In genomic region chr1:146034976-146035469, GRCh38 we compare ENCODE assay signal across 1 cellular context.
TF ChIP-seq lines count a peak whose summit lies in the region.

No MANE protein-coding gene starts in this region.

TF ChIP-seq in HepG2, 621 proteins besides CTCF, POLR2A, EP300 and RAD21 (continued from another document and continues in another):
- TF ChIP-seq, protein P1, sequence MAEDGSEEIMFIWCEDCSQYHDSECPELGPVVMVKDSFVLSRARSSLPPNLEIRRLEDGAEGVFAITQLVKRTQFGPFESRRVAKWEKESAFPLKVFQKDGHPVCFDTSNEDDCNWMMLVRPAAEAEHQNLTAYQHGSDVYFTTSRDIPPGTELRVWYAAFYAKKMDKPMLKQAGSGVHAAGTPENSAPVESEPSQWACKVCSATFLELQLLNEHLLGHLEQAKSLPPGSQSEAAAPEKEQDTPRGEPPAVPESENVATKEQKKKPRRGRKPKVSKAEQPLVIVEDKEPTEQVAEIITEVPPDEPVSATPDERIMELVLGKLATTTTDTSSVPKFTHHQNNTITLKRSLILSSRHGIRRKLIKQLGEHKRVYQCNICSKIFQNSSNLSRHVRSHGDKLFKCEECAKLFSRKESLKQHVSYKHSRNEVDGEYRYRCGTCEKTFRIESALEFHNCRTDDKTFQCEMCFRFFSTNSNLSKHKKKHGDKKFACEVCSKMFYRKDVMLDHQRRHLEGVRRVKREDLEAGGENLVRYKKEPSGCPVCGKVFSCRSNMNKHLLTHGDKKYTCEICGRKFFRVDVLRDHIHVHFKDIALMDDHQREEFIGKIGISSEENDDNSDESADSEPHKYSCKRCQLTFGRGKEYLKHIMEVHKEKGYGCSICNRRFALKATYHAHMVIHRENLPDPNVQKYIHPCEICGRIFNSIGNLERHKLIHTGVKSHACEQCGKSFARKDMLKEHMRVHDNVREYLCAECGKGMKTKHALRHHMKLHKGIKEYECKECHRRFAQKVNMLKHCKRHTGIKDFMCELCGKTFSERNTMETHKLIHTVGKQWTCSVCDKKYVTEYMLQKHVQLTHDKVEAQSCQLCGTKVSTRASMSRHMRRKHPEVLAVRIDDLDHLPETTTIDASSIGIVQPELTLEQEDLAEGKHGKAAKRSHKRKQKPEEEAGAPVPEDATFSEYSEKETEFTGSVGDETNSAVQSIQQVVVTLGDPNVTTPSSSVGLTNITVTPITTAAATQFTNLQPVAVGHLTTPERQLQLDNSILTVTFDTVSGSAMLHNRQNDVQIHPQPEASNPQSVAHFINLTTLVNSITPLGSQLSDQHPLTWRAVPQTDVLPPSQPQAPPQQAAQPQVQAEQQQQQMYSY (CRISPR knock-in tag; IDR thresholded peaks at IDR 0.05): peak; percentile 4; the same call in 1 of the 2 replicates
- TF ChIP-seq REPIN1 (CRISPR knock-in tag; IDR thresholded peaks at IDR 0.05; ENCODE audit: borderline replicate concordance, low read depth) (no peak), GATAD2A (CRISPR knock-in tag; IDR thresholded peaks at IDR 0.05) (0 out of 2 replicates have a peak, but pooled peaks have one; percentile 39), ZNF317 (CRISPR knock-in tag; IDR thresholded peaks at IDR 0.05) (no peak), SOX5 (CRISPR knock-in tag; IDR thresholded peaks at IDR 0.05; ENCODE audit: borderline replicate concordance) (0 out of 2 replicates have a peak, but pooled peaks have one; percentile 10), ZBTB14 (CRISPR knock-in tag; IDR thresholded peaks at IDR 0.05) (0 out of 2 replicates have a peak, but pooled peaks have one; percentile 24), MAFF (IDR thresholded peaks at IDR 0.05; ENCODE audit: low read depth, low read length) (no peak), ZNF44 (CRISPR knock-in tag; IDR thresholded peaks at IDR 0.05) (no peak), DRAP1 (CRISPR knock-in tag; IDR thresholded peaks at IDR 0.05) (no peak), ZNF136 (CRISPR knock-in tag; IDR thresholded peaks at IDR 0.05; ENCODE audit: low read depth) (no peak), GABPA (IDR thresholded peaks at IDR 0.05; ENCODE audit: low read depth, low read length) (no peak), GABPA (CRISPR knock-in tag; IDR thresholded peaks at IDR 0.05; ENCODE audit: low read depth) (0 out of 2 replicates have a peak, but pooled peaks have one; percentile 25), DMAP1 (CRISPR knock-in tag; IDR thresholded peaks at IDR 0.05) (peak; percentile 54), ZNF891 (CRISPR knock-in tag; IDR thresholded peaks at IDR 0.05) (peak; percentile 32; the same call in 1 of the 2 replicates), HNRNPH1 (optimal IDR thresholded peaks at IDR 0.05; ENCODE audit: low read depth, low read length) (no peak), AKAP8 (CRISPR knock-in tag; IDR thresholded peaks at IDR 0.05) (no peak), ARID4A (CRISPR knock-in tag; IDR thresholded peaks at IDR 0.05; ENCODE audit: borderline replicate concordance) (peak; percentile 5; the same call in 1 of the 2 replicates), FOSL2 (CRISPR knock-in tag; IDR thresholded peaks at IDR 0.05) (no peak), ZMAT3 (CRISPR knock-in tag; conservative IDR thresholded peaks at IDR 0.05) (no peak), ZNF766 (CRISPR knock-in tag; IDR thresholded peaks at IDR 0.05; ENCODE audit: borderline replicate concordance) (no peak), KLF13 (CRISPR knock-in tag; IDR thresholded peaks at IDR 0.05) (no peak), NR2F6 (IDR thresholded peaks at IDR 0.05) (no peak), NR2F6 (CRISPR knock-in tag; IDR thresholded peaks at IDR 0.05) (0 out of 2 replicates have a peak, but pooled peaks have one; percentile 23), CEBPB (IDR thresholded peaks at IDR 0.05; ENCODE audit: borderline replicate concordance, low read depth, low read length) (peak; percentile 59; the same call in 1 of the 2 replicates), IRF2 (CRISPR knock-in tag; IDR thresholded peaks at IDR 0.05) (no peak), BHLHE40 (IDR thresholded peaks at IDR 0.05; ENCODE audit: low read length) (peak; percentile 48), SP5 (CRISPR knock-in tag; IDR thresholded peaks at IDR 0.05; ENCODE audit: borderline replicate concordance, low read depth) (no peak), POLR2G (IDR thresholded peaks at IDR 0.05; ENCODE audit: low read depth, low read length) (0 out of 2 replicates have a peak, but pooled peaks have one; percentile 42), ZNF501 (CRISPR knock-in tag; IDR thresholded peaks at IDR 0.05) (peak; percentile 10; the same call in 1 of the 2 replicates), ZFY (CRISPR knock-in tag; IDR thresholded peaks at IDR 0.05) (peak; percentile 60), ZNF329 (CRISPR knock-in tag; IDR thresholded peaks at IDR 0.05; ENCODE audit: low read depth) (0 out of 2 replicates have a peak, but pooled peaks have one; percentile 32), ZZZ3 (CRISPR knock-in tag; IDR thresholded peaks at IDR 0.05; ENCODE audit: borderline replicate concordance) (no peak), ZNF382 (CRISPR knock-in tag; IDR thresholded peaks at IDR 0.05; ENCODE audit: borderline replicate concordance) (no peak), MED1 (CRISPR knock-in tag; IDR thresholded peaks at IDR 0.05) (no peak), SMAD9 (CRISPR knock-in tag; IDR thresholded peaks at IDR 0.05) (no peak), ZNF616 (CRISPR knock-in tag; IDR thresholded peaks at IDR 0.05; ENCODE audit: low read depth) (no peak), RXRB (CRISPR knock-in tag; IDR thresholded peaks at IDR 0.05; ENCODE audit: borderline replicate concordance) (no peak)
- TF ChIP-seq, protein P2, sequence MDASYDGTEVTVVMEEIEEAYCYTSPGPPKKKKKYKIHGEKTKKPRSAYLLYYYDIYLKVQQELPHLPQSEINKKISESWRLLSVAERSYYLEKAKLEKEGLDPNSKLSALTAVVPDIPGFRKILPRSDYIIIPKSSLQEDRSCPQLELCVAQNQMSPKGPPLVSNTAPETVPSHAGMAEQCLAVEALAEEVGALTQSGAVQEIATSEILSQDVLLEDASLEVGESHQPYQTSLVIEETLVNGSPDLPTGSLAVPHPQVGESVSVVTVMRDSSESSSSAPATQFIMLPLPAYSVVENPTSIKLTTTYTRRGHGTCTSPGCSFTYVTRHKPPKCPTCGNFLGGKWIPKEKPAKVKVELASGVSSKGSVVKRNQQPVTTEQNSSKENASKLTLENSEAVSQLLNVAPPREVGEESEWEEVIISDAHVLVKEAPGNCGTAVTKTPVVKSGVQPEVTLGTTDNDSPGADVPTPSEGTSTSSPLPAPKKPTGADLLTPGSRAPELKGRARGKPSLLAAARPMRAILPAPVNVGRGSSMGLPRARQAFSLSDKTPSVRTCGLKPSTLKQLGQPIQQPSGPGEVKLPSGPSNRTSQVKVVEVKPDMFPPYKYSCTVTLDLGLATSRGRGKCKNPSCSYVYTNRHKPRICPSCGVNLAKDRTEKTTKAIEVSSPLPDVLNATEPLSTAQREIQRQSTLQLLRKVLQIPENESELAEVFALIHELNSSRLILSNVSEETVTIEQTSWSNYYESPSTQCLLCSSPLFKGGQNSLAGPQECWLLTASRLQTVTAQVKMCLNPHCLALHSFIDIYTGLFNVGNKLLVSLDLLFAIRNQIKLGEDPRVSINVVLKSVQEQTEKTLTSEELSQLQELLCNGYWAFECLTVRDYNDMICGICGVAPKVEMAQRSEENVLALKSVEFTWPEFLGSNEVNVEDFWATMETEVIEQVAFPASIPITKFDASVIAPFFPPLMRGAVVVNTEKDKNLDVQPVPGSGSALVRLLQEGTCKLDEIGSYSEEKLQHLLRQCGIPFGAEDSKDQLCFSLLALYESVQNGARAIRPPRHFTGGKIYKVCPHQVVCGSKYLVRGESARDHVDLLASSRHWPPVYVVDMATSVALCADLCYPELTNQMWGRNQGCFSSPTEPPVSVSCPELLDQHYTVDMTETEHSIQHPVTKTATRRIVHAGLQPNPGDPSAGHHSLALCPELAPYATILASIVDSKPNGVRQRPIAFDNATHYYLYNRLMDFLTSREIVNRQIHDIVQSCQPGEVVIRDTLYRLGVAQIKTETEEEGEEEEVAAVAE (CRISPR knock-in tag; IDR thresholded peaks at IDR 0.05; ENCODE audit: borderline replicate concordance): no peak
- TF ChIP-seq, protein P3, sequence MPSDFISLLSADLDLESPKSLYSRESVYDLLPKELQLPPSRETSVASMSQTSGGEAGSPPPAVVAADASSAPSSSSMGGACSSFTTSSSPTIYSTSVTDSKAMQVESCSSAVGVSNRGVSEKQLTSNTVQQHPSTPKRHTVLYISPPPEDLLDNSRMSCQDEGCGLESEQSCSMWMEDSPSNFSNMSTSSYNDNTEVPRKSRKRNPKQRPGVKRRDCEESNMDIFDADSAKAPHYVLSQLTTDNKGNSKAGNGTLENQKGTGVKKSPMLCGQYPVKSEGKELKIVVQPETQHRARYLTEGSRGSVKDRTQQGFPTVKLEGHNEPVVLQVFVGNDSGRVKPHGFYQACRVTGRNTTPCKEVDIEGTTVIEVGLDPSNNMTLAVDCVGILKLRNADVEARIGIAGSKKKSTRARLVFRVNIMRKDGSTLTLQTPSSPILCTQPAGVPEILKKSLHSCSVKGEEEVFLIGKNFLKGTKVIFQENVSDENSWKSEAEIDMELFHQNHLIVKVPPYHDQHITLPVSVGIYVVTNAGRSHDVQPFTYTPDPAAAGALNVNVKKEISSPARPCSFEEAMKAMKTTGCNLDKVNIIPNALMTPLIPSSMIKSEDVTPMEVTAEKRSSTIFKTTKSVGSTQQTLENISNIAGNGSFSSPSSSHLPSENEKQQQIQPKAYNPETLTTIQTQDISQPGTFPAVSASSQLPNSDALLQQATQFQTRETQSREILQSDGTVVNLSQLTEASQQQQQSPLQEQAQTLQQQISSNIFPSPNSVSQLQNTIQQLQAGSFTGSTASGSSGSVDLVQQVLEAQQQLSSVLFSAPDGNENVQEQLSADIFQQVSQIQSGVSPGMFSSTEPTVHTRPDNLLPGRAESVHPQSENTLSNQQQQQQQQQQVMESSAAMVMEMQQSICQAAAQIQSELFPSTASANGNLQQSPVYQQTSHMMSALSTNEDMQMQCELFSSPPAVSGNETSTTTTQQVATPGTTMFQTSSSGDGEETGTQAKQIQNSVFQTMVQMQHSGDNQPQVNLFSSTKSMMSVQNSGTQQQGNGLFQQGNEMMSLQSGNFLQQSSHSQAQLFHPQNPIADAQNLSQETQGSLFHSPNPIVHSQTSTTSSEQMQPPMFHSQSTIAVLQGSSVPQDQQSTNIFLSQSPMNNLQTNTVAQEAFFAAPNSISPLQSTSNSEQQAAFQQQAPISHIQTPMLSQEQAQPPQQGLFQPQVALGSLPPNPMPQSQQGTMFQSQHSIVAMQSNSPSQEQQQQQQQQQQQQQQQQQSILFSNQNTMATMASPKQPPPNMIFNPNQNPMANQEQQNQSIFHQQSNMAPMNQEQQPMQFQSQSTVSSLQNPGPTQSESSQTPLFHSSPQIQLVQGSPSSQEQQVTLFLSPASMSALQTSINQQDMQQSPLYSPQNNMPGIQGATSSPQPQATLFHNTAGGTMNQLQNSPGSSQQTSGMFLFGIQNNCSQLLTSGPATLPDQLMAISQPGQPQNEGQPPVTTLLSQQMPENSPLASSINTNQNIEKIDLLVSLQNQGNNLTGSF (CRISPR knock-in tag; IDR thresholded peaks at IDR 0.05): 0 out of 2 replicates have a peak, but pooled peaks have one; percentile 13
